In genomic region chr2:174535757-174536703, GRCh38 we compare ENCODE assay signal across 17 cellular contexts. TPM values are rescaled to one million over a fixed set of nuclear protein-coding genes. Genes with fewer than 3 reads are reported as not detected.
DNase-seq lines count a peak whose midpoint lies in the region; ATAC-seq and TF ChIP-seq lines count a peak whose summit lies in the region.
"Had no signal": no experiment of that assay in that cellular context is flagged by ENCODE, and none has a peak within 500 bp of the region (broad histone marks: within the 10 kb centered on the region; RNA-seq: fewer than 3 reads in every experiment).

No MANE protein-coding gene starts in this region.

- no peak overlapping the region for H3K4me3 Mint-ChIP-seq in chondrocyte (ENCODE audit: unreplicated experiment)
- H3K4me3 Mint-ChIP-seq: activated CD4-positive, alpha-beta memory T cell treated with anti-CD3 and anti-CD28 coated beads for 36 hours; naive thymus-derived CD8-positive, alpha-beta T cell; T-helper 1 cell treated with Interleukin-12 subunit alpha and Interleukin-12 subunit beta and Interleukin-4 antibody, amounts not matched to agents 30 μg/mL and 1 μg/mL, for 36 hours had no signal

- peak; percentile 94 for ATAC-seq in esophagus mucosa
- no peak for ATAC-seq in HG03571 (IDR thresholded peaks at IDR 0.05; ENCODE audit: unreplicated experiment)
- no peak for ATAC-seq in lower lobe of right lung
- ATAC-seq: HepG2; naive thymus-derived CD8-positive, alpha-beta T cell had no signal

- CTCF ChIA-PET in HEK293 (lab: Yijun Ruan, JAX) = interaction anchor here (1.4 kb wide), 1 partner anchor 72 kb away, joined by 8 read pairs; no protein-coding TSS in a partner anchor

- H3K27me3 Mint-ChIP-seq in chondrocyte (ENCODE audit: low read depth) = no peaks in the 10 kb centered on the region
- H3K27me3 Mint-ChIP-seq: activated CD4-positive, alpha-beta memory T cell treated with anti-CD3 and anti-CD28 coated beads for 36 hours had no signal

- H3K36me3 ChIP-seq in HEK293 (ENCODE audit: control insufficient read depth in 2 of 2, insufficient read depth in 1 of 2, low read length in 2 of 2) (no peaks in the 10 kb centered on the region), lower lobe of right lung (no peaks in the 10 kb centered on the region)
- H3K36me3 ChIP-seq: vagina had no signal

- H3K4me3 ChIP-seq in HEK293 (ENCODE audit: low read depth, low read length) = no peak overlapping the region
- no peak overlapping the region for H3K4me3 ChIP-seq in lower lobe of right lung
- H3K4me3 ChIP-seq: vagina had no signal

- H3K9me3 Mint-ChIP-seq in chondrocyte (ENCODE audit: low read depth) = no peaks in the 10 kb centered on the region
- H3K9me3 Mint-ChIP-seq: activated CD4-positive, alpha-beta memory T cell treated with anti-CD3 and anti-CD28 coated beads for 36 hours; CD4-positive, CD25-positive, alpha-beta regulatory T cell; naive thymus-derived CD8-positive, alpha-beta T cell; T-helper 1 cell treated with Interleukin-12 subunit alpha and Interleukin-12 subunit beta and Interleukin-4 antibody, amounts not matched to agents 30 μg/mL and 1 μg/mL, for 36 hours had no signal

- POLR2A ChIA-PET in HEK293 (lab: Yijun Ruan, JAX) = no interaction called here

- no peaks in the 10 kb centered on the region for H3K27me3 ChIP-seq in lower lobe of right lung (ENCODE audit: low read depth)
- H3K27me3 ChIP-seq: vagina had no signal

- H3K9me3 ChIP-seq in HEK293 (ENCODE audit: control insufficient read depth, insufficient read depth, low read depth, low read length) = no peaks in the 10 kb centered on the region
- no peaks in the 10 kb centered on the region for H3K9me3 ChIP-seq in lower lobe of right lung
- H3K9me3 ChIP-seq: vagina had no signal

- H3K27ac ChIP-seq in HEK293 (ENCODE audit: extremely low read depth, low read depth, low read length) = no peak overlapping the region
- H3K27ac ChIP-seq in lower lobe of right lung = no peak overlapping the region
- H3K27ac ChIP-seq: vagina had no signal

- no peak overlapping the region for H3K27ac Mint-ChIP-seq in chondrocyte (ENCODE audit: unreplicated experiment)
- H3K27ac Mint-ChIP-seq: activated CD4-positive, alpha-beta memory T cell treated with anti-CD3 and anti-CD28 coated beads for 36 hours; CD4-positive, CD25-positive, alpha-beta regulatory T cell; T-helper 1 cell treated with Interleukin-12 subunit alpha and Interleukin-12 subunit beta and Interleukin-4 antibody, amounts not matched to agents 30 μg/mL and 1 μg/mL, for 36 hours had no signal

- H3K36me3 Mint-ChIP-seq in chondrocyte (ENCODE audit: low read depth) = no peaks in the 10 kb centered on the region
- H3K36me3 Mint-ChIP-seq: activated CD4-positive, alpha-beta memory T cell treated with anti-CD3 and anti-CD28 coated beads for 36 hours; CD4-positive, CD25-positive, alpha-beta regulatory T cell had no signal

- H3K4me1 Mint-ChIP-seq in chondrocyte (ENCODE audit: low read depth) = peaks cover 8% of the 10 kb centered on the region

- DNase-seq in DMS153 (lab: John Stamatoyannopoulos, UW) (peak; percentile 81), NCI-H510A treated with DMSO at 0.1 percent for 48 hours (lab: John Stamatoyannopoulos, UW) (peak; percentile 45), chondrocyte (ENCODE audit: low spot score) (no peak), amniotic stem cell (lab: John Stamatoyannopoulos, UW) (no peak), lower lobe of right lung (no peak)
- DNase-seq: activated CD4-positive, alpha-beta memory T cell treated with anti-CD3 and anti-CD28 coated beads for 36 hours; activated naive CD4-positive, alpha-beta T cell; CD4-positive, CD25-positive, alpha-beta regulatory T cell; kidney; naive thymus-derived CD8-positive, alpha-beta T cell; small intestine had no signal

- intact Hi-C loops in lower lobe of right lung (cut with DNase I) = no loop called here

- TF ChIP-seq CTCF in HEK293 (tag by site-specific recombination; IDR thresholded peaks at IDR 0.05) = no peak
- no peak for TF ChIP-seq CTCF in chondrocyte (IDR thresholded peaks at IDR 0.05)
- no peak for TF ChIP-seq CTCF in lower lobe of right lung (IDR thresholded peaks at IDR 0.05)

- H3K4me1 ChIP-seq in HEK293 (ENCODE audit: control insufficient read depth, insufficient read depth, low read length) = no peaks in the 10 kb centered on the region
- H3K4me1 ChIP-seq in lower lobe of right lung = no peaks in the 10 kb centered on the region
- H3K4me1 ChIP-seq: vagina had no signal

TF ChIP-seq in HEK293, 187 proteins besides CTCF, POLR2A, EP300 and RAD21:
- TF ChIP-seq GLIS1 (tag by site-specific recombination; IDR thresholded peaks at IDR 0.05) = peak; percentile 51; the same call in 1 of the 2 replicates
- TF ChIP-seq ZNF350 (tag by site-specific recombination; IDR thresholded peaks at IDR 0.05) = no peak

RNA-seq across cellular contexts. Expression of gene GPR155, which starts 49.2 kb away (rescaled TPM):
- total RNA-seq in esophagus mucosa (3.7 TPM), chondrocyte (11.6 to 15.3 TPM (median 12.8 TPM) in 3 replicates), lower lobe of right lung (6.2 TPM)

Comparison
In these comparisons a context has a peak if more than half of its experiments do, and no peak if none do; other contexts are left out.
1. DNase-seq: peak in DMS153 (single experiment) and NCI-H510A treated with DMSO at 0.1 percent for 48 hours (single experiment); none in chondrocyte (single experiment), amniotic stem cell (single experiment) and lower lobe of right lung (single experiment).